In genomic region chr22:27114186-27114585, GRCh38 we compare ENCODE assay signal across 29 cellular contexts.
DNase-seq lines count a peak whose midpoint lies in the region; ATAC-seq, FAIRE-seq and TF ChIP-seq lines count a peak whose summit lies in the region.
"Had no signal": no experiment of that assay in that cellular context is flagged by ENCODE, and none has a peak within 500 bp of the region (broad histone marks: within the 10 kb centered on the region; RNA-seq: fewer than 3 reads in every experiment).

No MANE protein-coding gene starts in this region.

- no peak overlapping the region for H2BK5ac ChIP-seq in trophoblast cell (ENCODE audit: low read depth, low read length, poor library complexity)

- H4K8ac ChIP-seq in trophoblast cell (ENCODE audit: low read depth, low read length), result no peak overlapping the region

- dilution Hi-C loops in endothelial cell of umbilical vein (cut with MboI; ENCODE audit: extremely low pct_ligation_motif_present, low sequenced_read_pairs), result no loop called here

- H2BK120ac ChIP-seq in trophoblast cell (ENCODE audit: insufficient read depth, low read length, poor library complexity), result no peak overlapping the region

- H3K36me3 ChIP-seq in endothelial cell of umbilical vein (ENCODE audit: control insufficient read depth in 2 of 2, extremely low read depth in 1 of 2, insufficient read depth in 2 of 2, low read length in 2 of 2), result no peaks in the 10 kb centered on the region
- H3K36me3 ChIP-seq in trophoblast cell (ENCODE audit: control insufficient read depth in 1 of 2, insufficient read depth in 2 of 2, low read length in 2 of 2), result no peaks in the 10 kb centered on the region

- H3K9me3 ChIP-seq in endothelial cell of umbilical vein (replicated peaks; ENCODE audit: control insufficient read depth, insufficient read depth, low read length) (no peaks in the 10 kb centered on the region), trophoblast cell (ENCODE audit: insufficient read depth, low read depth, low read length) (no peaks in the 10 kb centered on the region)

- no peaks in the 10 kb centered on the region for H3K27me3 ChIP-seq in endothelial cell of umbilical vein (ENCODE audit: control insufficient read depth in 2 of 2, insufficient read depth in 2 of 2, low read length in 2 of 2)
- peaks cover 2% of the 10 kb centered on the region for H3K27me3 ChIP-seq in trophoblast cell (ENCODE audit: insufficient read depth, low read length)

- H4K12ac ChIP-seq in trophoblast cell (ENCODE audit: low read depth, low read length), result no peak overlapping the region

- no peak for TF ChIP-seq POLR2A in endothelial cell of umbilical vein (IDR thresholded peaks at IDR 0.05; ENCODE audit: low read depth, low read length)

- no peak overlapping the region for H2AK5ac ChIP-seq in trophoblast cell (ENCODE audit: low read length)

- H3K9me1 ChIP-seq in endothelial cell of umbilical vein (replicated peaks; ENCODE audit: control insufficient read depth, extremely low read depth, insufficient read depth, low read length), result no peaks in the 10 kb centered on the region

- TF ChIP-seq CTCF in Calu3 (IDR thresholded peaks at IDR 0.05; ENCODE audit: unreplicated experiment) (no peak), VCaP (conservative IDR thresholded peaks at IDR 0.05) (no peak), endothelial cell of umbilical vein (IDR thresholded peaks at IDR 0.05; ENCODE audit: extremely low read depth in 1 of 2, insufficient read depth in 1 of 2, low read depth in 1 of 2, low read length in 2 of 2) (no peak)

- no peak overlapping the region for H2AFZ ChIP-seq in endothelial cell of umbilical vein (ENCODE audit: low read depth, low read length)
- no peak overlapping the region for H2AFZ ChIP-seq in trophoblast cell (ENCODE audit: insufficient read depth, low read length, poor library complexity)

- peaks cover 72% of the 10 kb centered on the region for H3K4me1 Mint-ChIP-seq in Calu3 (ENCODE audit: low read depth, unreplicated experiment)
- H3K4me1 Mint-ChIP-seq: B cell; CD4-positive, CD25-positive, alpha-beta regulatory T cell; T-cell had no signal

- POLR2A ChIA-PET in endothelial cell of umbilical vein (lab: Charles Lee), result no interaction called here

- H3K27ac Mint-ChIP-seq in Calu3 (ENCODE audit: unreplicated experiment), result peak overlapping the region; percentile 99
- H3K27ac Mint-ChIP-seq: B cell; CD4-positive, CD25-positive, alpha-beta regulatory T cell; T-cell had no signal

- no peak overlapping the region for H3K14ac ChIP-seq in trophoblast cell (ENCODE audit: low read length)

- peak overlapping the region; percentile 41 for H3K4me3 Mint-ChIP-seq in Calu3 (ENCODE audit: low read depth, unreplicated experiment)
- H3K4me3 Mint-ChIP-seq: B cell; CD4-positive, CD25-positive, alpha-beta regulatory T cell; T-cell had no signal

- no peaks in the 10 kb centered on the region for H3K27me3 Mint-ChIP-seq in Calu3 (ENCODE audit: unreplicated experiment)
- H3K27me3 Mint-ChIP-seq: CD4-positive, CD25-positive, alpha-beta regulatory T cell had no signal

- no peak for ATAC-seq in GM19023 (IDR thresholded peaks at IDR 0.05; ENCODE audit: unreplicated experiment)
- ATAC-seq in HG03097 (IDR thresholded peaks at IDR 0.05; ENCODE audit: low FRiP score, unreplicated experiment), result no peak
- ATAC-seq in GM18873 (IDR thresholded peaks at IDR 0.05; ENCODE audit: low FRiP score, unreplicated experiment), result no peak
- ATAC-seq in GM18907 (IDR thresholded peaks at IDR 0.05; ENCODE audit: unreplicated experiment), result no peak
- ATAC-seq: PC-3, T-cell had no signal

- CTCF ChIA-PET in Calu3 (lab: Charles Lee), result no interaction called here
- CTCF ChIA-PET in endothelial cell of umbilical vein (lab: Charles Lee), result no interaction called here

- H3K9me3 Mint-ChIP-seq in Calu3 (ENCODE audit: low read depth, unreplicated experiment), result peaks cover 7% of the 10 kb centered on the region

- BruUV-seq in Calu3 (replicated peaks; lab: Mats Ljungman, UMichigan) (no TSS peak), endothelial cell of umbilical vein (replicated peaks; lab: Mats Ljungman, UMichigan) (no TSS peak)

- H2BK12ac ChIP-seq in trophoblast cell (ENCODE audit: low read length), result peak overlapping the region; percentile 54

- H3K4ac ChIP-seq in trophoblast cell (ENCODE audit: low read depth, low read length), result no peak overlapping the region

- H3K4me1 ChIP-seq in endothelial cell of umbilical vein (ENCODE audit: control insufficient read depth, extremely low read depth, insufficient read depth, low read length), result peaks cover 59% of the 10 kb centered on the region
- H3K4me1 ChIP-seq in trophoblast cell (ENCODE audit: control insufficient read depth in 1 of 2, insufficient read depth in 2 of 2, low read length in 2 of 2), result peaks cover 17 to 28% of the 10 kb centered on the region in 2 experiments

- DNase-seq in Calu3 (no peak), endothelial cell of umbilical vein (ENCODE audit: low read depth, low spot score) (no peak), trophoblast cell (no peak)
- DNase-seq: CD4-positive, CD25-positive, alpha-beta regulatory T cell; DMS53; KBM-7; MV-4-11; NCI-H1105; NCI-H1436 treated with DMSO at 0.1 percent for 48 hours; NCI-H187 treated with DMSO at 0.1 percent for 48 hours; NCI-H2171 treated with DMSO at 0.1 percent for 48 hours; NCI-H345; NCI-H524; NCI-H774; NK-92 treated with Interleukin-12 subunit alpha and Interleukin-12 subunit beta, amount 100 ng/mL, for 24 hours; PC-3; Right ventricle myocardium superior; RPMI8226; T-cell had no signal

- H3K79me1 ChIP-seq in trophoblast cell (ENCODE audit: low read length), result peaks cover 15% of the 10 kb centered on the region

- peak overlapping the region; percentile 13; the same call in 1 of the 2 replicates for H3K27ac ChIP-seq in VCaP
- H3K27ac ChIP-seq in endothelial cell of umbilical vein (ENCODE audit: insufficient read depth, low read depth, low read length), result peak overlapping the region; percentile 93
- no peak overlapping the region for H3K27ac ChIP-seq in trophoblast cell (ENCODE audit: low read depth, low read length)

- no peak overlapping the region for H3K23ac ChIP-seq in trophoblast cell (ENCODE audit: low read length)

- no CpG with 5 or more reads among the region's 9 CpGs for WGBS in trophoblast cell (ENCODE audit: extremely low coverage, insufficient coverage, insufficient read length)

- no peak overlapping the region for H3K18ac ChIP-seq in trophoblast cell (ENCODE audit: low read length)

- FAIRE-seq in endothelial cell of umbilical vein (lab: Jason Lieb, UNC), result no peak
- FAIRE-seq: G401.6, GM19239, H54, HTR-8/SVneo had no signal

- peaks cover 14% of the 10 kb centered on the region for H3K36me3 Mint-ChIP-seq in Calu3 (ENCODE audit: insufficient read depth, unreplicated experiment)
- H3K36me3 Mint-ChIP-seq: CD4-positive, CD25-positive, alpha-beta regulatory T cell; T-cell had no signal

- H3K9ac ChIP-seq in endothelial cell of umbilical vein (replicated peaks; ENCODE audit: extremely low read depth, insufficient read depth, low read length) (no peak overlapping the region), trophoblast cell (ENCODE audit: low read length) (no peak overlapping the region)

- H4K91ac ChIP-seq in trophoblast cell (ENCODE audit: low read depth, low read length), result peak overlapping the region; percentile 43

- intact Hi-C loops in Calu3 (cut with micrococcal nuclease; ENCODE audit: unreplicated experiment) (loop anchor here (5.0 to 10.0 kb wide), 2 partner anchors 191 to 222 kb away; no protein-coding TSS in a partner anchor), endothelial cell of umbilical vein (cut with micrococcal nuclease) (loop anchor here (5.0 to 10.0 kb wide), 2 partner anchors 359 to 437 kb away; no protein-coding TSS in a partner anchor)

- H3K4me2 ChIP-seq in endothelial cell of umbilical vein (ENCODE audit: insufficient read depth, low read length) (no peak overlapping the region), trophoblast cell (ENCODE audit: low read length) (no peak overlapping the region)

- no peak overlapping the region for H3K4me3 ChIP-seq in endothelial cell of umbilical vein (replicated peaks in 1 of 3; ENCODE audit: insufficient read depth in 1 of 3, low read depth in 1 of 3, low read length in 3 of 3)
- H3K4me3 ChIP-seq in trophoblast cell (ENCODE audit: low read depth, low read length), result no peak overlapping the region

- no peaks in the 10 kb centered on the region for H4K20me1 ChIP-seq in endothelial cell of umbilical vein (replicated peaks; ENCODE audit: control insufficient read depth, extremely low read depth, insufficient read depth, low read length)

- no peaks in the 10 kb centered on the region for H3K79me2 ChIP-seq in endothelial cell of umbilical vein (ENCODE audit: control insufficient read depth, insufficient read depth, low read length)
- peaks cover 2% of the 10 kb centered on the region for H3K79me2 ChIP-seq in trophoblast cell (ENCODE audit: control insufficient read depth, insufficient read depth, low read length, poor library complexity)

TF ChIP-seq in endothelial cell of umbilical vein, 7 proteins besides CTCF, POLR2A, EP300 and RAD21:
- TF ChIP-seq POLR2AphosphoS5 (IDR thresholded peaks at IDR 0.05; ENCODE audit: insufficient read depth, low read depth, low read length) (no peak), JUN (IDR thresholded peaks at IDR 0.05; ENCODE audit: borderline replicate concordance, insufficient read depth, insufficient read length, low read depth) (no peak), GATA2 (IDR thresholded peaks at IDR 0.05; ENCODE audit: insufficient read depth, insufficient read length, low read depth, low read length) (no peak), EZH2 (IDR thresholded peaks at IDR 0.05; ENCODE audit: borderline replicate concordance, low read depth, low read length, severe bottlenecking) (no peak), MAX (IDR thresholded peaks at IDR 0.05; ENCODE audit: insufficient read depth, insufficient read length) (no peak), FOS (IDR thresholded peaks at IDR 0.05; ENCODE audit: borderline replicate concordance, insufficient read depth, low read length) (no peak), MYC (IDR thresholded peaks at IDR 0.05; ENCODE audit: low read depth, low read length) (no peak)
